In the genomic region with DNA sequence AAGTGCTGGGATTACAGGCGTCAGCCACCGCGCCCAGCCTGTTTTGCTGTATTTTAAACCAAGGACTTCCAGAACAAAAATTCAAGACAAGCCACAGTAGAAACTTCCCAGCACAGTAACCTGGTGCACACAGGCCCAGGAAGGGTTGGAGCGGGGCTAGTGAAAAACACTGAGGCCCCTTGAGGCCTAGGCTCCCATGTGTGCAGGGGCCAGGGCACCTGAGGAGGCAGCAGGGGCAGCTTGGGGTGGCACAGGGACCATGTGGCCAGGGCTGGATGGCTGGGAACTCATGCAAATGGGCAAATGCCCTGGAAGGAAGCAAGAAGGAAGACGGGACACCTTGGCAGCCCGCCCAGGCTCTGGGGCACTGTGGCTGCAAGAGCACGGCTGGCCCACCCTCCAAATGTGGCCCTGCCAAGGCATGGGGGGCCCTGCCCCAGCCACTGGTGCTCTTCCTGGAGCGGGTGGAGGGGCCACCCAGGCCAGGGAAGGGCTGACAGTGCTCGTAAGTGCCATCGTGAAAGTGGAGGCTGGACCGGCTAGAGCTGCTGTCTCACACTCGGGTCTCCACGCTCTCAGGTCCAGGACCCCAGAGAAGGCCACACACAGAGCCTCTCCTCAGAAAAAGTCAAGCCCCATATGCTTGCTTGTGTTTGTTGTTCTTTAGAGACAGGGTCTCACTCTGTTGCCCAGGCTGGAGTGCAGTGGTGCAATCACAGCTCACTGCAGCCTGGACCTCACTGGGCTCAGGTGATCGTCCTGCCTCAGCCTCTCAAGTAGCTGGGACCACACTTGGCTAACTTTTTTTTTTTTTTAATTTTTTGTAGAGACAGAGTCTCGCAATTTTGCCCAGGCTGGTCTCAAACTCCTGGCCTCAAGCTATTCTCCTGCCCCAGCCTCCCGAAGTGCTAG, we compare ENCODE assay signal across 20 cellular contexts. TPM values are rescaled to one million over a fixed set of nuclear protein-coding genes. Genes with fewer than 3 reads are reported as not detected.
DNase-seq lines count a peak whose midpoint lies in the region; ATAC-seq and TF ChIP-seq lines count a peak whose summit lies in the region.
"Had no signal": no experiment of that assay in that cellular context is flagged by ENCODE, and none has a peak within 500 bp of the region (broad histone marks: within the 10 kb centered on the region; RNA-seq: fewer than 3 reads in every experiment).

No MANE protein-coding gene starts in this region.

- H3K27me3 Mint-ChIP-seq in activated naive CD8-positive, alpha-beta T cell treated with anti-CD3 and anti-CD28 coated beads, Interleukin-2, amount 10 ng/mL, durations not matched to agents 7 days and 5 days, result no peaks in the 10 kb centered on the region
- H3K27me3 Mint-ChIP-seq in activated naive CD8-positive, alpha-beta T cell treated with anti-CD3 and anti-CD28 coated beads for 36 hours, result no peaks in the 10 kb centered on the region
- no peaks in the 10 kb centered on the region for H3K27me3 Mint-ChIP-seq in activated T-helper 2 cell treated with anti-CD3 and anti-CD28 coated beads, Interferon-gamma antibody, Interleukin-2, Interleukin-4, amounts not matched to agents 10 μg/mL and 5 μg/mL and 100 μg/mL, durations not matched to agents 14 hours and 24 hours and 36 hours (ENCODE audit: low read depth)
- H3K27me3 Mint-ChIP-seq: naive B cell; stimulated activated naive B cell treated with anti-CD40 and anti-IgM and Interleukin-4, amounts not matched to agents 10 μg/mL and 1 μg/mL and 100 μg/mL, for 72 hours had no signal

- peaks cover 8% of the 10 kb centered on the region for H3K4me1 ChIP-seq in body of pancreas
- H3K4me1 ChIP-seq: parathyroid adenoma, Peyer's patch had no signal

- no peak for TF ChIP-seq POLR2A in body of pancreas (IDR thresholded peaks at IDR 0.05)

- no peaks in the 10 kb centered on the region for H3K9me3 ChIP-seq in body of pancreas
- H3K9me3 ChIP-seq: Peyer's patch, thyroid gland had no signal

- no peaks in the 10 kb centered on the region for H3K9me3 Mint-ChIP-seq in activated naive CD8-positive, alpha-beta T cell treated with anti-CD3 and anti-CD28 coated beads, Interleukin-2, amount 10 ng/mL, durations not matched to agents 7 days and 5 days
- no peaks in the 10 kb centered on the region for H3K9me3 Mint-ChIP-seq in activated naive CD8-positive, alpha-beta T cell treated with anti-CD3 and anti-CD28 coated beads for 36 hours
- no peaks in the 10 kb centered on the region for H3K9me3 Mint-ChIP-seq in activated T-helper 2 cell treated with anti-CD3 and anti-CD28 coated beads, Interferon-gamma antibody, Interleukin-2, Interleukin-4, amounts not matched to agents 10 μg/mL and 5 μg/mL and 100 μg/mL, durations not matched to agents 14 hours and 24 hours and 36 hours
- H3K9me3 Mint-ChIP-seq: naive B cell had no signal

- H3K4me3 Mint-ChIP-seq in activated naive CD8-positive, alpha-beta T cell treated with anti-CD3 and anti-CD28 coated beads, Interleukin-2, amount 10 ng/mL, durations not matched to agents 7 days and 5 days, result peak overlapping the region; percentile 42
- no peak overlapping the region for H3K4me3 Mint-ChIP-seq in activated naive CD8-positive, alpha-beta T cell treated with anti-CD3 and anti-CD28 coated beads for 36 hours
- no peak overlapping the region for H3K4me3 Mint-ChIP-seq in activated T-helper 2 cell treated with anti-CD3 and anti-CD28 coated beads, Interferon-gamma antibody, Interleukin-2, Interleukin-4, amounts not matched to agents 10 μg/mL and 5 μg/mL and 100 μg/mL, durations not matched to agents 14 hours and 24 hours and 36 hours (ENCODE audit: low read depth)
- H3K4me3 Mint-ChIP-seq: naive B cell; stimulated activated naive B cell treated with anti-CD40 and anti-IgM and Interleukin-4, amounts not matched to agents 10 μg/mL and 1 μg/mL and 100 μg/mL, for 72 hours had no signal

- 89% methylated on average over 13 to 16 of the region's 16 CpGs for WGBS in body of pancreas, 2 donors

- no peak for ATAC-seq in activated naive CD8-positive, alpha-beta T cell treated with anti-CD3 and anti-CD28 coated beads, Interleukin-2, amount 10 ng/mL, durations not matched to agents 7 days and 5 days (ENCODE audit: low read depth)
- ATAC-seq in body of pancreas, result no peak
- ATAC-seq: left colon; stimulated activated naive B cell treated with anti-CD40 and anti-IgM and Interleukin-4, amounts not matched to agents 10 μg/mL and 1 μg/mL and 100 μg/mL, for 72 hours had no signal

- H3K4me3 ChIP-seq in body of pancreas, result no peak overlapping the region
- H3K4me3 ChIP-seq: Peyer's patch, SK-N-MC, thyroid gland had no signal

- TF ChIP-seq CTCF in GM13977 (IDR thresholded peaks at IDR 0.05; ENCODE audit: extremely low read depth, insufficient read depth, missing control alignments), result no peak
- TF ChIP-seq CTCF in body of pancreas (IDR thresholded peaks at IDR 0.05), result no peak

- peaks cover 13% of the 10 kb centered on the region for H3K4me1 Mint-ChIP-seq in activated naive CD8-positive, alpha-beta T cell treated with anti-CD3 and anti-CD28 coated beads, Interleukin-2, amount 10 ng/mL, durations not matched to agents 7 days and 5 days
- peaks cover 14% of the 10 kb centered on the region for H3K4me1 Mint-ChIP-seq in activated naive CD8-positive, alpha-beta T cell treated with anti-CD3 and anti-CD28 coated beads for 36 hours
- peaks cover 9% of the 10 kb centered on the region for H3K4me1 Mint-ChIP-seq in activated T-helper 2 cell treated with anti-CD3 and anti-CD28 coated beads, Interferon-gamma antibody, Interleukin-2, Interleukin-4, amounts not matched to agents 10 μg/mL and 5 μg/mL and 100 μg/mL, durations not matched to agents 14 hours and 24 hours and 36 hours (ENCODE audit: low read depth)
- H3K4me1 Mint-ChIP-seq: naive B cell had no signal

- H3K27ac ChIP-seq in body of pancreas, result no peak overlapping the region
- H3K27ac ChIP-seq: parathyroid adenoma, Peyer's patch, thyroid gland had no signal

- H3K36me3 Mint-ChIP-seq in activated naive CD8-positive, alpha-beta T cell treated with anti-CD3 and anti-CD28 coated beads, Interleukin-2, amount 10 ng/mL, durations not matched to agents 7 days and 5 days, result no peaks in the 10 kb centered on the region
- no peaks in the 10 kb centered on the region for H3K36me3 Mint-ChIP-seq in activated naive CD8-positive, alpha-beta T cell treated with anti-CD3 and anti-CD28 coated beads for 36 hours
- H3K36me3 Mint-ChIP-seq in activated T-helper 2 cell treated with anti-CD3 and anti-CD28 coated beads, Interferon-gamma antibody, Interleukin-2, Interleukin-4, amounts not matched to agents 10 μg/mL and 5 μg/mL and 100 μg/mL, durations not matched to agents 14 hours and 24 hours and 36 hours (ENCODE audit: low read depth), result no peaks in the 10 kb centered on the region
- H3K36me3 Mint-ChIP-seq: naive B cell had no signal

- no peak for DNase-seq in activated naive CD8-positive, alpha-beta T cell treated with anti-CD3 and anti-CD28 coated beads, Interleukin-2, amount 10 ng/mL, durations not matched to agents 7 days and 5 days
- DNase-seq in activated naive CD8-positive, alpha-beta T cell treated with anti-CD3 and anti-CD28 coated beads for 36 hours, result no peak
- DNase-seq in GM13977 (ENCODE audit: low spot score), result peak; percentile 39
- DNase-seq in activated T-helper 2 cell treated with anti-CD3 and anti-CD28 coated beads, Interferon-gamma antibody, Interleukin-2, Interleukin-4, amounts not matched to agents 10 μg/mL and 5 μg/mL and 100 μg/mL, durations not matched to agents 14 hours and 24 hours and 36 hours (ENCODE audit: low spot score), result no peak
- no peak for DNase-seq in NCI-H1436 treated with DMSO at 0.1 percent for 48 hours (lab: John Stamatoyannopoulos, UW)
- no peak for DNase-seq in body of pancreas
- DNase-seq in COR-L47 (lab: John Stamatoyannopoulos, UW), result no peak
- DNase-seq: cortex of kidney; glutamatergic neuron; left colon; mesendoderm; MM.1S; naive B cell; NCI-H146; NCI-H524; Peyer's patch; stimulated activated naive B cell treated with anti-CD40 and anti-IgM and Interleukin-4, amounts not matched to agents 10 μg/mL and 1 μg/mL and 100 μg/mL, for 72 hours; thyroid gland had no signal

- H3K27ac Mint-ChIP-seq in activated naive CD8-positive, alpha-beta T cell treated with anti-CD3 and anti-CD28 coated beads, Interleukin-2, amount 10 ng/mL, durations not matched to agents 7 days and 5 days, result peak overlapping the region; percentile 94
- no peak overlapping the region for H3K27ac Mint-ChIP-seq in activated naive CD8-positive, alpha-beta T cell treated with anti-CD3 and anti-CD28 coated beads for 36 hours
- H3K27ac Mint-ChIP-seq in activated T-helper 2 cell treated with anti-CD3 and anti-CD28 coated beads, Interferon-gamma antibody, Interleukin-2, Interleukin-4, amounts not matched to agents 10 μg/mL and 5 μg/mL and 100 μg/mL, durations not matched to agents 14 hours and 24 hours and 36 hours, result peak overlapping the region; percentile 55
- H3K27ac Mint-ChIP-seq: stimulated activated naive B cell treated with anti-CD40 and anti-IgM and Interleukin-4, amounts not matched to agents 10 μg/mL and 1 μg/mL and 100 μg/mL, for 72 hours had no signal

- POLR2A ChIA-PET in activated naive CD8-positive, alpha-beta T cell treated with anti-CD3 and anti-CD28 coated beads, Interleukin-2, amount 10 ng/mL, durations not matched to agents 7 days and 5 days (lab: Charles Lee), result interaction anchor here (0.7 to 4.2 kb wide), 6 partner anchors 9 to 43 kb away, joined by 3 to 31 read pairs (median 8); a partner anchor contains a TSS

- no peaks in the 10 kb centered on the region for H3K27me3 ChIP-seq in body of pancreas
- H3K27me3 ChIP-seq: Peyer's patch, thyroid gland had no signal

- H3K36me3 ChIP-seq in body of pancreas (replicated peaks in 1 of 2; ENCODE audit: insufficient read depth in 1 of 2, low read depth in 2 of 2), result no peaks in the 10 kb centered on the region
- H3K36me3 ChIP-seq: Peyer's patch had no signal

- in situ Hi-C loops in GM13977 (cut with MboI; ENCODE audit: low pct_unique_long_range_greater_than_20kb, low sequenced_read_pairs, unreplicated experiment), result no loop called here

- intact Hi-C loops in activated T-helper 2 cell treated with anti-CD3 and anti-CD28 coated beads, Interferon-gamma antibody, Interleukin-2, Interleukin-4, amounts not matched to agents 10 μg/mL and 5 μg/mL and 100 μg/mL, durations not matched to agents 14 hours and 24 hours and 36 hours (cut with micrococcal nuclease), result no loop called here
- intact Hi-C loops in body of pancreas (cut with DNase I), result no loop called here

RNA-seq across cellular contexts. Expression of a gene that starts 10.3 kb away (rescaled TPM):
- 100 to 1,000 TPM; 128 to 134 TPM for total RNA-seq in activated naive CD8-positive, alpha-beta T cell treated with anti-CD3 and anti-CD28 coated beads, Interleukin-2, amount 10 ng/mL, durations not matched to agents 7 days and 5 days
- total RNA-seq in activated naive CD8-positive, alpha-beta T cell treated with anti-CD3 and anti-CD28 coated beads for 36 hours, result 10 to 100 TPM; 25.7 to 29.3 TPM
- 48.3 and 53.0 TPM in 2 replicates for total RNA-seq in activated T-helper 2 cell treated with anti-CD3 and anti-CD28 coated beads, Interferon-gamma antibody, Interleukin-2, Interleukin-4, amounts not matched to agents 10 μg/mL and 5 μg/mL and 100 μg/mL, durations not matched to agents 14 hours and 24 hours and 36 hours
- 10 to 100 TPM; 30.9 to 69.5 TPM for total RNA-seq in body of pancreas

RNA-seq across cellular contexts. Expression of a gene that starts 13.4 kb away (rescaled TPM):
- total RNA-seq in activated naive CD8-positive, alpha-beta T cell treated with anti-CD3 and anti-CD28 coated beads, Interleukin-2, amount 10 ng/mL, durations not matched to agents 7 days and 5 days, result 100 to 1,000 TPM; 144 to 159 TPM
- total RNA-seq in activated naive CD8-positive, alpha-beta T cell treated with anti-CD3 and anti-CD28 coated beads for 36 hours, result 10 to 100 TPM in 1 of 2 experiments, 1 to 10 TPM in 1; 9.3 to 12.2 TPM
- 15.7 TPM in 2 replicates for total RNA-seq in activated T-helper 2 cell treated with anti-CD3 and anti-CD28 coated beads, Interferon-gamma antibody, Interleukin-2, Interleukin-4, amounts not matched to agents 10 μg/mL and 5 μg/mL and 100 μg/mL, durations not matched to agents 14 hours and 24 hours and 36 hours
- 10 to 100 TPM in 1 of 2 donors, 1 to 10 TPM in 1; 4.9 to 14.0 TPM for total RNA-seq in body of pancreas

RNA-seq across cellular contexts. Expression of a gene that starts 42.0 kb away (rescaled TPM):
- total RNA-seq in activated naive CD8-positive, alpha-beta T cell treated with anti-CD3 and anti-CD28 coated beads, Interleukin-2, amount 10 ng/mL, durations not matched to agents 7 days and 5 days, result 10 to 100 TPM; 43.0 to 44.5 TPM
- total RNA-seq in activated naive CD8-positive, alpha-beta T cell treated with anti-CD3 and anti-CD28 coated beads for 36 hours, result 10 to 100 TPM; 22.0 to 22.1 TPM
- total RNA-seq in activated T-helper 2 cell treated with anti-CD3 and anti-CD28 coated beads, Interferon-gamma antibody, Interleukin-2, Interleukin-4, amounts not matched to agents 10 μg/mL and 5 μg/mL and 100 μg/mL, durations not matched to agents 14 hours and 24 hours and 36 hours, result 29.0 and 36.1 TPM in 2 replicates
- 10 to 100 TPM; 16.6 to 53.1 TPM for total RNA-seq in body of pancreas

RNA-seq across cellular contexts. Expression of a gene that starts 42.1 kb away (rescaled TPM):
- total RNA-seq in activated naive CD8-positive, alpha-beta T cell treated with anti-CD3 and anti-CD28 coated beads, Interleukin-2, amount 10 ng/mL, durations not matched to agents 7 days and 5 days, result 10 to 100 TPM; 68.8 to 73.1 TPM
- 10 to 100 TPM; 49.5 to 50.1 TPM for total RNA-seq in activated naive CD8-positive, alpha-beta T cell treated with anti-CD3 and anti-CD28 coated beads for 36 hours
- 59.0 and 59.1 TPM in 2 replicates for total RNA-seq in activated T-helper 2 cell treated with anti-CD3 and anti-CD28 coated beads, Interferon-gamma antibody, Interleukin-2, Interleukin-4, amounts not matched to agents 10 μg/mL and 5 μg/mL and 100 μg/mL, durations not matched to agents 14 hours and 24 hours and 36 hours
- total RNA-seq in body of pancreas, result 10 to 100 TPM; 22.6 to 23.4 TPM

RNA-seq across cellular contexts. Expression of a gene that starts 53.4 kb away (rescaled TPM):
- not detected for total RNA-seq in activated naive CD8-positive, alpha-beta T cell treated with anti-CD3 and anti-CD28 coated beads, Interleukin-2, amount 10 ng/mL, durations not matched to agents 7 days and 5 days
- not detected for total RNA-seq in activated naive CD8-positive, alpha-beta T cell treated with anti-CD3 and anti-CD28 coated beads for 36 hours
- not detected in 2 replicates for total RNA-seq in activated T-helper 2 cell treated with anti-CD3 and anti-CD28 coated beads, Interferon-gamma antibody, Interleukin-2, Interleukin-4, amounts not matched to agents 10 μg/mL and 5 μg/mL and 100 μg/mL, durations not matched to agents 14 hours and 24 hours and 36 hours
- 10 to 100 TPM in 1 of 2 donors, 1 to 10 TPM in 1; 9.9 to 13.8 TPM for total RNA-seq in body of pancreas
